Comparison of ENCODE assay signal across 10 cellular contexts in the genomic region with DNA sequence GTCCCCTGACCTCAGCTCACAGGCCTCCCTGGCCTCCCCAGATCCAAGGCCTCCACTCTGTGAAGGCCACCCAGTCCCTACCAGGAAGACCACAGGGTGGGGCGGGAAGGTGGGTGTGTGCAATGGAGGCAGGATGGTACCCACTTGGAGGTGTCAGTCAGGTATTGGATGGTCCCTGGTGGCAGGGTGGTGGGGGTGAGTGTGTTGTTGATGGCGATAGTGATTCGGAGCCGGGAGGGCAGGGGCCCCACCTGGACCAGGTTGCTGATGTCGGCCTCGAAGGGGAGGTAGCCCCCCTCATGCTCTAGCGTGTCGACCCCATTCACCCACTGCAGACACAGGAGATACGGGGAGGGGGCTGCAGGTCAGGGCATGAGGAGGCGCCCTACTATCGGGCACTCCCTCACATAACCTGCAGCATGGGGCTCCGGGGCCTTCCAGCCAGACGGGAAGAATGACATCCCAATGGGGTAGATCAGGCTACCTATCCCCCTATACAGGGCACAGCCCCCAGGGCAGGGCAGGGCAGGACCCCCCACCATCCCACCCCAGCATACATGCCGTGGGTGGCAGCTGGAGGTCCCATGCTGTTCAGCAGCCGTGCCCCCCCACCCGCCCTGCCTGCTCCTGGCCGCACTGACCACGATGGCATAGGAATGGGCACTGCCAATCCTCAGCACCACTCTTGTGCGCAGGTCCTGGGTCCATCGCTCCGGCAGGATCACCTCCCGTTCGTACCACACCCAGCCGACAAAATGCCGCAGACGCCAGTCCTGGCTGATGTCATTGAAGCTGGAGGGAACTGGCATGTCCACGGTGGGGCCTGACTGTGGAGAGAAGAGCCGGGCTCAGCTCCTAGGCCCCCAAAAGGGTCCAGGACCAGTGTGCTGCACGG. TPM values are rescaled to one million over a fixed set of nuclear protein-coding genes. Genes with fewer than 3 reads are reported as not detected.
DNase-seq lines count a peak whose midpoint lies in the region; ATAC-seq and TF ChIP-seq lines count a peak whose summit lies in the region.
"Had no signal": no experiment of that assay in that cellular context is flagged by ENCODE, and none has a peak within 500 bp of the region (broad histone marks: within the 10 kb centered on the region; RNA-seq: fewer than 3 reads in every experiment).

No MANE protein-coding gene starts in this region.

- H3K36me3 ChIP-seq in SJSA1 (peaks cover 58% of the 10 kb centered on the region), hepatocyte (replicated peaks; ENCODE audit: insufficient read depth, low read depth) (no peaks in the 10 kb centered on the region), BE2C (peaks cover 40% of the 10 kb centered on the region)

- peaks cover 10% of the 10 kb centered on the region for H3K4me1 Mint-ChIP-seq in activated CD4-positive, alpha-beta T cell treated with anti-CD3 and anti-CD28 coated beads, Interleukin-2, amount 10 ng/mL, durations not matched to agents 24 days and 14 days
- peaks cover 11% of the 10 kb centered on the region for H3K4me1 Mint-ChIP-seq in stimulated activated effector memory CD8-positive, alpha-beta T cell treated with anti-CD3 and anti-CD28 coated beads, Interleukin-12 subunit alpha, Interleukin-12 subunit beta, amount 100 ng/mL, for 72 hours

- H3K9me3 ChIP-seq in SJSA1 (replicated peaks) (no peaks in the 10 kb centered on the region), hepatocyte (ENCODE audit: low read depth) (no peaks in the 10 kb centered on the region), BE2C (no peaks in the 10 kb centered on the region)

- H3K27ac Mint-ChIP-seq in activated CD4-positive, alpha-beta T cell treated with anti-CD3 and anti-CD28 coated beads, Interleukin-2, amount 10 ng/mL, durations not matched to agents 24 days and 14 days, result peak overlapping the region; percentile 91
- H3K27ac Mint-ChIP-seq in stimulated activated effector memory CD8-positive, alpha-beta T cell treated with anti-CD3 and anti-CD28 coated beads, Interleukin-12 subunit alpha, Interleukin-12 subunit beta, amount 100 ng/mL, for 72 hours, result no peak overlapping the region

- H3K27me3 ChIP-seq in SJSA1 (replicated peaks) (no peaks in the 10 kb centered on the region), hepatocyte (no peaks in the 10 kb centered on the region), BE2C (no peaks in the 10 kb centered on the region)

- H4K20me1 ChIP-seq in hepatocyte (ENCODE audit: insufficient read depth, poor library complexity, severe bottlenecking), result no peaks in the 10 kb centered on the region

- H3K4me1 ChIP-seq in SJSA1 (replicated peaks) (peaks cover 19% of the 10 kb centered on the region), hepatocyte (ENCODE audit: insufficient read depth) (no peaks in the 10 kb centered on the region), BE2C (peaks cover 2% of the 10 kb centered on the region; the same call in 1 of the 2 replicates)

- no peak overlapping the region for H2AFZ ChIP-seq in hepatocyte

- H3K27me3 Mint-ChIP-seq in activated CD4-positive, alpha-beta T cell treated with anti-CD3 and anti-CD28 coated beads, Interleukin-2, amount 10 ng/mL, durations not matched to agents 24 days and 14 days, result no peaks in the 10 kb centered on the region

- peak overlapping the region; percentile 89 for H3K4me2 ChIP-seq in hepatocyte

- peaks cover 21% of the 10 kb centered on the region for H3K79me2 ChIP-seq in hepatocyte

- DNase-seq in activated CD4-positive, alpha-beta T cell treated with anti-CD3 and anti-CD28 coated beads, Interleukin-2, amount 10 ng/mL, durations not matched to agents 24 days and 14 days, result no peak
- DNase-seq in activated CD4-positive, alpha-beta T cell treated with anti-CD3 and anti-CD28 coated beads for 1 hour, result no peak
- DNase-seq in SJSA1 (ENCODE audit: low read depth in 1 of 2, low spot score in 2 of 2) (no peak), hepatocyte (ENCODE audit: low spot score) (no peak), BE2C (no peak), NCI-H510A (lab: John Stamatoyannopoulos, UW) (no peak)
- DNase-seq in stimulated activated effector memory CD8-positive, alpha-beta T cell treated with anti-CD3 and anti-CD28 coated beads, Interleukin-12 subunit alpha, Interleukin-12 subunit beta, amount 100 ng/mL, for 72 hours (ENCODE audit: low spot score in 2 of 2), result no peak
- DNase-seq: midbrain, NCI-H526 treated with DMSO at 0.1 percent for 48 hours had no signal

- ATAC-seq in stimulated activated effector memory CD8-positive, alpha-beta T cell treated with anti-CD3 and anti-CD28 coated beads, Interleukin-12 subunit alpha, Interleukin-12 subunit beta, amount 100 ng/mL, for 72 hours, result no peak
- no peak for ATAC-seq in GM21529 (IDR thresholded peaks at IDR 0.05; ENCODE audit: unreplicated experiment)

- H3K9me3 Mint-ChIP-seq in activated CD4-positive, alpha-beta T cell treated with anti-CD3 and anti-CD28 coated beads, Interleukin-2, amount 10 ng/mL, durations not matched to agents 24 days and 14 days, result no peaks in the 10 kb centered on the region
- no peaks in the 10 kb centered on the region for H3K9me3 Mint-ChIP-seq in stimulated activated effector memory CD8-positive, alpha-beta T cell treated with anti-CD3 and anti-CD28 coated beads, Interleukin-12 subunit alpha, Interleukin-12 subunit beta, amount 100 ng/mL, for 72 hours

- intact Hi-C loops in activated CD4-positive, alpha-beta T cell treated with anti-CD3 and anti-CD28 coated beads, Interleukin-2, amount 10 ng/mL, durations not matched to agents 24 days and 14 days (cut with micrococcal nuclease), result loop anchor here (1.0 to 10.0 kb wide), 5 partner anchors 106 to 1675 kb away; a partner anchor contains a TSS

- H3K27ac ChIP-seq in SJSA1, result peak overlapping the region; percentile 62
- no peak overlapping the region for H3K27ac ChIP-seq in hepatocyte

- H3K36me3 Mint-ChIP-seq in activated CD4-positive, alpha-beta T cell treated with anti-CD3 and anti-CD28 coated beads, Interleukin-2, amount 10 ng/mL, durations not matched to agents 24 days and 14 days (ENCODE audit: low read depth), result peaks cover 17% of the 10 kb centered on the region
- peaks cover 55% of the 10 kb centered on the region for H3K36me3 Mint-ChIP-seq in stimulated activated effector memory CD8-positive, alpha-beta T cell treated with anti-CD3 and anti-CD28 coated beads, Interleukin-12 subunit alpha, Interleukin-12 subunit beta, amount 100 ng/mL, for 72 hours

- 98% methylated on average over 24 of the region's 29 CpGs for WGBS in hepatocyte (ENCODE audit: low lambda C conversion rate, missing lambda C conversion rate)

- TF ChIP-seq CTCF in hepatocyte (IDR thresholded peaks at IDR 0.05; ENCODE audit: poor library complexity) (no peak), BE2C (IDR thresholded peaks at IDR 0.05; ENCODE audit: low read depth, low read length) (no peak)

- H3K4me3 ChIP-seq in SJSA1, result peak overlapping the region; percentile 79
- H3K4me3 ChIP-seq in hepatocyte, result no peak overlapping the region
- no peak overlapping the region for H3K4me3 ChIP-seq in BE2C (ENCODE audit: low read depth, low read length)

- H3K9me2 ChIP-seq in hepatocyte (replicated peaks; ENCODE audit: insufficient read depth), result no peaks in the 10 kb centered on the region

- peak overlapping the region; percentile 87 for H3K4me3 Mint-ChIP-seq in activated CD4-positive, alpha-beta T cell treated with anti-CD3 and anti-CD28 coated beads, Interleukin-2, amount 10 ng/mL, durations not matched to agents 24 days and 14 days
- H3K4me3 Mint-ChIP-seq in stimulated activated effector memory CD8-positive, alpha-beta T cell treated with anti-CD3 and anti-CD28 coated beads, Interleukin-12 subunit alpha, Interleukin-12 subunit beta, amount 100 ng/mL, for 72 hours, result peak overlapping the region; percentile 74

RNA-seq across cellular contexts. Expression of a gene that starts 2.2 kb away (rescaled TPM):
- total RNA-seq in activated CD4-positive, alpha-beta T cell treated with anti-CD3 and anti-CD28 coated beads, Interleukin-2, amount 10 ng/mL, durations not matched to agents 24 days and 14 days, result 52.2 and 54.7 TPM in 2 replicates
- total RNA-seq in SJSA1 (2014; rRNA removed; shearing (Covaris generic)), result 47.0 and 70.8 TPM in 2 replicates
- 53.7 and 58.9 TPM in 2 replicates for total RNA-seq in hepatocyte
- 120 and 124 TPM in 2 replicates for polyA plus RNA-seq in hepatocyte
- 106 TPM for polyA plus RNA-seq in BE2C (2012; ENCODE audit: insufficient read depth, insufficient read length, low read depth)
